Comparison of ENCODE assay signal across 13 cellular contexts in genomic region chr21:17726047-17726446, GRCh38.
DNase-seq lines count a peak whose midpoint lies in the region; ATAC-seq and TF ChIP-seq lines count a peak whose summit lies in the region.
"Had no signal": no experiment of that assay in that cellular context is flagged by ENCODE, and none has a peak within 500 bp of the region (broad histone marks: within the 10 kb centered on the region; RNA-seq: fewer than 3 reads in every experiment).

No MANE protein-coding gene starts in this region.

- no peak for ATAC-seq in natural killer cell treated with Interleukin-12 subunit alpha and Interleukin-12 subunit beta and Interleukin-15 and Interleukin-18, amount 100 ng/mL, for 72 hours
- ATAC-seq in GM18867 (IDR thresholded peaks at IDR 0.05; ENCODE audit: unreplicated experiment) (no peak), HG02623 (IDR thresholded peaks at IDR 0.05; ENCODE audit: unreplicated experiment) (no peak)

- no peaks in the 10 kb centered on the region for H3K27me3 Mint-ChIP-seq in natural killer cell treated with Interleukin-12 subunit alpha and Interleukin-12 subunit beta and Interleukin-15 and Interleukin-18, amount 100 ng/mL, for 72 hours
- H3K27me3 Mint-ChIP-seq: CD8-positive, alpha-beta memory T cell had no signal

- H3K4me3 Mint-ChIP-seq in natural killer cell treated with Interleukin-12 subunit alpha and Interleukin-12 subunit beta and Interleukin-15 and Interleukin-18, amount 100 ng/mL, for 72 hours, result no peak overlapping the region
- H3K4me3 Mint-ChIP-seq: CD8-positive, alpha-beta memory T cell had no signal

- TF ChIP-seq CTCF in GM12864 (IDR thresholded peaks at IDR 0.05; ENCODE audit: low read depth, low read length, missing control alignments), result peak; percentile 25

- H3K4me1 Mint-ChIP-seq in natural killer cell treated with Interleukin-12 subunit alpha and Interleukin-12 subunit beta and Interleukin-15 and Interleukin-18, amount 100 ng/mL, for 72 hours (ENCODE audit: low read depth in 2 of 2), result peaks cover 0 to 10% of the 10 kb centered on the region in 2 donors

- H3K27ac Mint-ChIP-seq in natural killer cell treated with Interleukin-12 subunit alpha and Interleukin-12 subunit beta and Interleukin-15 and Interleukin-18, amount 100 ng/mL, for 72 hours, result no peak overlapping the region

- no peaks in the 10 kb centered on the region for H3K36me3 Mint-ChIP-seq in natural killer cell treated with Interleukin-12 subunit alpha and Interleukin-12 subunit beta and Interleukin-15 and Interleukin-18, amount 100 ng/mL, for 72 hours

- peak; percentile 14 for DNase-seq in ACHN
- DNase-seq in GM12864 (ENCODE audit: low read depth), result no peak
- peak; percentile 44 for DNase-seq in NCI-H82 (lab: John Stamatoyannopoulos, UW)
- no peak for DNase-seq in kidney glomerular epithelial cell (lab: John Stamatoyannopoulos, UW)
- no peak for DNase-seq in natural killer cell treated with Interleukin-12 subunit alpha and Interleukin-12 subunit beta and Interleukin-15 and Interleukin-18, amount 100 ng/mL, for 72 hours (ENCODE audit: low spot score)
- DNase-seq: amniotic stem cell; CD8-positive, alpha-beta memory T cell; esophagus squamous epithelium; NCI-H1930 had no signal

- in situ Hi-C loops in ACHN (cut with HindIII; ENCODE audit: low pct_ligation_motif_present, low pct_unique_long_range_greater_than_20kb, low sequenced_read_pairs), result no loop called here

- H3K4me3 ChIP-seq in GM12864 (ENCODE audit: low read depth, low read length) (no peak overlapping the region), endocrine pancreas (ENCODE audit: control insufficient read depth, insufficient read depth, low read length) (peak overlapping the region; percentile 67)
- H3K4me3 ChIP-seq: esophagus squamous epithelium, right atrium auricular region had no signal

- peaks cover 3% of the 10 kb centered on the region for H3K9me3 Mint-ChIP-seq in natural killer cell treated with Interleukin-12 subunit alpha and Interleukin-12 subunit beta and Interleukin-15 and Interleukin-18, amount 100 ng/mL, for 72 hours
- H3K9me3 Mint-ChIP-seq: CD8-positive, alpha-beta memory T cell had no signal

- H3K36me3 ChIP-seq in endocrine pancreas (ENCODE audit: control insufficient read depth, insufficient read depth, low read length), result no peaks in the 10 kb centered on the region
- H3K36me3 ChIP-seq: esophagus squamous epithelium, right atrium auricular region had no signal

- no peaks in the 10 kb centered on the region for H3K27me3 ChIP-seq in endocrine pancreas (ENCODE audit: control insufficient read depth, insufficient read depth, low read length)
- H3K27me3 ChIP-seq: esophagus squamous epithelium, right atrium auricular region had no signal

- no peak overlapping the region for H3K9ac ChIP-seq in endocrine pancreas (ENCODE audit: control insufficient read depth, insufficient read depth, low read length)

- H3K9me3 ChIP-seq in endocrine pancreas (ENCODE audit: control insufficient read depth, low read length), result no peaks in the 10 kb centered on the region
- H3K9me3 ChIP-seq: esophagus squamous epithelium, right atrium auricular region had no signal

- peaks cover 7% of the 10 kb centered on the region for H3K4me1 ChIP-seq in endocrine pancreas (ENCODE audit: control insufficient read depth, insufficient read depth, low read length)
- H3K4me1 ChIP-seq: right atrium auricular region had no signal

Comparison
In these comparisons a context has a peak if more than half of its experiments do, and no peak if none do; other contexts are left out.
1. DNase-seq: peak in ACHN (single experiment) and NCI-H82 (single experiment); none in GM12864 (single experiment), kidney glomerular epithelial cell (single experiment) and natural killer cell treated with Interleukin-12 subunit alpha and Interleukin-12 subunit beta and Interleukin-15 and Interleukin-18, amount 100 ng/mL, for 72 hours (single experiment).